In the genomic region with DNA sequence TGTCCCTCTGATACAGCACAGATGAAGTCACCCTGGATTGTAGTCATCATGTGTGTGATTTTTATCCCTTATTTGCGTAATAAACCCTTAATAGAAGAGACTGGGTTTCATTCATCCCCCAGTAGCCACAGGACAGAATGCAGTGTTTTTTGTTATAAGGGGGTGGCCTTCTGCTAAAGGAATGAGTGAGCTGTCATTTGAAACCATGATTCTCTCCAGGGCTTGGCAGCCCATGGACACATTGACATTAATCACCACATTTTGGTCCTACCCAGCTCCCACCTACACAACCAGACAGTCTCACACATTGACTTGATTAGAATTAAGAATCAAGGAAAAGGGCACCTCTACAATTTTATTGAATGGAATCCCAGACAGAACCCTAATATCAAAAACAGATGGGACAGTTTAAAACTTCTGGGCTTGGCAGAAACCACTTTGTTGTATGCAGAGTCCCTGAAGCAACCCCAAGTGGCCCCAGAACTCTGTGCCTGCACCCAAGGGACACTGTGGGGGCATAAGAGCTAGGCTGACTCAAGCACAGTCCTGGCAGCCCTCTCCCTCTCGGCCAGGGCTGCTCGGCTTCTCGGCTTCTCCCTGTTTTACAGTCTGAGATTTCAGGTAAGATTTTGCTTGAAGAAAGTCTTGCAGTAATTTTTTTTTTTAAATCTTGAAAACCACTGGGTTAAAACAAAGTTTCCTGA, we compare ENCODE assay signal across 25 cellular contexts.
DNase-seq lines count a peak whose midpoint lies in the region; ATAC-seq and TF ChIP-seq lines count a peak whose summit lies in the region.
"Had no signal": no experiment of that assay in that cellular context is flagged by ENCODE, and none has a peak within 500 bp of the region (broad histone marks: within the 10 kb centered on the region; RNA-seq: fewer than 3 reads in every experiment).

No MANE protein-coding gene starts in this region.

- no peaks in the 10 kb centered on the region for H3K9me3 ChIP-seq in gastrocnemius medialis
- H3K9me3 ChIP-seq: upper lobe of right lung had no signal

- intact Hi-C loops in gastrocnemius medialis (cut with DNase I; ENCODE audit: low total_unique reads) = no loop called here

- DNase-seq in AG10803 (ENCODE audit: low read depth) (peak; percentile 92), NCI-H69 (lab: John Stamatoyannopoulos, UW) (peak; percentile 20), fibroblast of mammary gland (ENCODE audit: low read depth) (peak; percentile 87), gastrocnemius medialis (no peak)
- DNase-seq in stimulated activated naive CD4-positive, alpha-beta T cell treated with Interleukin-2 at 50 U/mL for 16 hours (lab: John Stamatoyannopoulos, UW) = no peak
- DNase-seq: activated CD4-positive, CD25-positive, alpha-beta regulatory T cell treated with anti-CD3 and anti-CD28 coated beads, Interleukin-2, amount 50 U/mL, for 72 hours; activated CD8-positive, alpha-beta T cell treated with anti-CD3 and anti-CD28 coated beads, Interleukin-2, amount 10 ng/mL, durations not matched to agents 7 days and 5 days; activated naive CD4-positive, alpha-beta T cell treated with Interleukin-2 at 50 U/mL for 16 hours; activated T-cell treated with anti-CD3 and anti-CD28 coated beads, Interleukin-2, amount 50 U/mL, for 1 hour; anterior cingulate cortex; CD4-positive, alpha-beta memory T cell; cerebellar nuclear complex; erythroblast; kidney glomerular epithelial cell; mammary epithelial cell; NCI-H1417; NCI-H526 treated with DMSO at 0.1 percent for 48 hours; occipital lobe; retina; SHP77; T-cell; upper lobe of right lung had no signal

- H3K27ac ChIP-seq in gastrocnemius medialis = peak overlapping the region in 3 of 4 donors; percentile 34 to 74 (median 74)
- H3K27ac ChIP-seq: upper lobe of right lung had no signal

- no peaks in the 10 kb centered on the region for H3K27me3 ChIP-seq in gastrocnemius medialis
- H3K27me3 ChIP-seq: upper lobe of right lung had no signal

- no peak for TF ChIP-seq POLR2A in gastrocnemius medialis (IDR thresholded peaks at IDR 0.05)

- ATAC-seq in gastrocnemius medialis = peak; percentile 6 to 36
- no peak for ATAC-seq in GM21717 (IDR thresholded peaks at IDR 0.05; ENCODE audit: unreplicated experiment)
- ATAC-seq in GM21381 (IDR thresholded peaks at IDR 0.05; ENCODE audit: unreplicated experiment) = no peak
- ATAC-seq: activated CD8-positive, alpha-beta T cell treated with anti-CD3 and anti-CD28 coated beads, Interleukin-2, amount 10 ng/mL, durations not matched to agents 7 days and 5 days; HCT116; T-cell; upper lobe of right lung had no signal

- no peak for TF ChIP-seq CTCF in AG10803 (conservative IDR thresholded peaks at IDR 0.05; ENCODE audit: low read length)
- no peak for TF ChIP-seq CTCF in fibroblast of mammary gland (conservative IDR thresholded peaks at IDR 0.05; ENCODE audit: control insufficient read depth, insufficient read depth, low read depth, low read length)
- TF ChIP-seq CTCF in gastrocnemius medialis (IDR thresholded peaks at IDR 0.05 in 4 of 5, conservative IDR thresholded peaks at IDR 0.05 in 1 of 5) = no peak

- H3K4me3 ChIP-seq in AG10803 (ENCODE audit: low read length) (peak overlapping the region; percentile 15; the same call in 1 of the 2 replicates), fibroblast of mammary gland (ENCODE audit: control insufficient read depth, low read depth, low read length) (no peak overlapping the region), gastrocnemius medialis (no peak overlapping the region)
- H3K4me3 ChIP-seq: upper lobe of right lung had no signal

- in situ Hi-C loops in gastrocnemius medialis (cut with MboI; ENCODE audit: low sequenced_read_pairs in 4 of 4) = no loop called here

- peaks cover 49 to 50% of the 10 kb centered on the region in 2 donors for H3K4me1 ChIP-seq in gastrocnemius medialis

- H3K36me3 ChIP-seq in gastrocnemius medialis = no peaks in the 10 kb centered on the region
- H3K36me3 ChIP-seq: upper lobe of right lung had no signal

Comparison
In these comparisons a context has a peak if more than half of its experiments do, and no peak if none do; other contexts are left out.
1. DNase-seq: peak in AG10803 (single experiment), NCI-H69 (single experiment) and fibroblast of mammary gland (single experiment); none in gastrocnemius medialis (0 of 2) and stimulated activated naive CD4-positive, alpha-beta T cell treated with Interleukin-2 at 50 U/mL for 16 hours (single experiment).
2. ATAC-seq: peak in gastrocnemius medialis (2 of 2); none in GM21717 (single experiment) and GM21381 (single experiment).